Comparison of ENCODE assay signal across 11 cellular contexts in genomic region chr9:95078516-95078915, GRCh38.
DNase-seq lines count a peak whose midpoint lies in the region; ATAC-seq and TF ChIP-seq lines count a peak whose summit lies in the region.
"Had no signal": no experiment of that assay in that cellular context is flagged by ENCODE, and none has a peak within 500 bp of the region (broad histone marks: within the 10 kb centered on the region; RNA-seq: fewer than 3 reads in every experiment).

No MANE protein-coding gene starts in this region.

- H3K4me1 Mint-ChIP-seq in progenitor cell of endocrine pancreas (ENCODE audit: low read depth), result peaks cover 32% of the 10 kb centered on the region
- no peaks in the 10 kb centered on the region for H3K4me1 Mint-ChIP-seq in activated T-cell treated with anti-CD3 and anti-CD28 coated beads, Interleukin-2, amount 50 U/mL, for 72 hours (ENCODE audit: low read depth)
- H3K4me1 Mint-ChIP-seq: activated naive CD4-positive, alpha-beta T cell treated with anti-CD3 and anti-CD28 coated beads, Interleukin-2, amount 50 U/mL, for 24 hours; stimulated activated effector memory CD8-positive, alpha-beta T cell treated with anti-CD3 and anti-CD28 coated beads, Interleukin-12 subunit alpha, Interleukin-12 subunit beta, amount 100 ng/mL, for 72 hours had no signal

- H3K27ac ChIP-seq in cingulate gyrus (ENCODE audit: low read depth, low read length) (peak overlapping the region; percentile 99), uterus (peak overlapping the region; percentile 73)

- no peak overlapping the region for H3K4me3 ChIP-seq in uterus

- no peaks in the 10 kb centered on the region for H3K27me3 ChIP-seq in uterus

- TF ChIP-seq CTCF in progenitor cell of endocrine pancreas (IDR thresholded peaks at IDR 0.05; ENCODE audit: unreplicated experiment) (no peak), uterus (IDR thresholded peaks at IDR 0.05) (no peak)

- intact Hi-C loops in uterus (cut with DNase I; ENCODE audit: low total_unique reads), result no loop called here

- peaks cover 18% of the 10 kb centered on the region for H3K36me3 Mint-ChIP-seq in progenitor cell of endocrine pancreas (ENCODE audit: insufficient read depth)
- peaks cover 0 to 2% of the 10 kb centered on the region in 2 donors for H3K36me3 Mint-ChIP-seq in activated T-cell treated with anti-CD3 and anti-CD28 coated beads, Interleukin-2, amount 50 U/mL, for 72 hours (ENCODE audit: insufficient read depth in 2 of 2)
- H3K36me3 Mint-ChIP-seq: activated naive CD4-positive, alpha-beta T cell treated with anti-CD3 and anti-CD28 coated beads, Interleukin-2, amount 50 U/mL, for 24 hours had no signal

- no peak overlapping the region for H3K4me3 Mint-ChIP-seq in progenitor cell of endocrine pancreas (ENCODE audit: low read depth)
- no peak overlapping the region for H3K4me3 Mint-ChIP-seq in activated T-cell treated with anti-CD3 and anti-CD28 coated beads, Interleukin-2, amount 50 U/mL, for 72 hours
- H3K4me3 Mint-ChIP-seq: activated naive CD4-positive, alpha-beta T cell treated with anti-CD3 and anti-CD28 coated beads, Interleukin-2, amount 50 U/mL, for 24 hours; stimulated activated effector memory CD8-positive, alpha-beta T cell treated with anti-CD3 and anti-CD28 coated beads, Interleukin-12 subunit alpha, Interleukin-12 subunit beta, amount 100 ng/mL, for 72 hours had no signal

- no peaks in the 10 kb centered on the region for H3K36me3 ChIP-seq in uterus

- H3K4me1 ChIP-seq in uterus, result peaks cover 20 to 36% of the 10 kb centered on the region in 2 donors

- H3K9me3 ChIP-seq in uterus, result no peaks in the 10 kb centered on the region

- peak; percentile 53 for DNase-seq in islet precursor cell
- DNase-seq in progenitor cell of endocrine pancreas (ENCODE audit: low spot score, unreplicated experiment), result no peak
- DNase-seq in uterus, result peak in 1 of 2 donors; percentile 23
- no peak for DNase-seq in activated T-cell treated with anti-CD3 and anti-CD28 coated beads, Interleukin-2, amount 50 U/mL, for 72 hours
- DNase-seq: NCI-H446, RPMI8226 had no signal

- H3K27me3 Mint-ChIP-seq in progenitor cell of endocrine pancreas, result no peaks in the 10 kb centered on the region
- H3K27me3 Mint-ChIP-seq in activated T-cell treated with anti-CD3 and anti-CD28 coated beads, Interleukin-2, amount 50 U/mL, for 72 hours (ENCODE audit: low read depth), result no peaks in the 10 kb centered on the region
- H3K27me3 Mint-ChIP-seq: activated naive CD4-positive, alpha-beta T cell treated with anti-CD3 and anti-CD28 coated beads, Interleukin-2, amount 50 U/mL, for 24 hours had no signal

- ATAC-seq in esophagus mucosa (no peak), GM18873 (IDR thresholded peaks at IDR 0.05; ENCODE audit: low FRiP score, unreplicated experiment) (no peak)
- no peak for ATAC-seq in activated T-cell treated with anti-CD3 and anti-CD28 coated beads, Interleukin-2, amount 50 U/mL, for 72 hours (replicated peaks in 1 of 2)
- ATAC-seq: stimulated activated effector memory CD8-positive, alpha-beta T cell treated with anti-CD3 and anti-CD28 coated beads, Interleukin-12 subunit alpha, Interleukin-12 subunit beta, amount 100 ng/mL, for 72 hours had no signal

- no peak for TF ChIP-seq POLR2A in uterus (IDR thresholded peaks at IDR 0.05)

- H3K27ac Mint-ChIP-seq in progenitor cell of endocrine pancreas, result peak overlapping the region; percentile 80
- H3K27ac Mint-ChIP-seq in activated T-cell treated with anti-CD3 and anti-CD28 coated beads, Interleukin-2, amount 50 U/mL, for 72 hours, result no peak overlapping the region
- H3K27ac Mint-ChIP-seq: activated naive CD4-positive, alpha-beta T cell treated with anti-CD3 and anti-CD28 coated beads, Interleukin-2, amount 50 U/mL, for 24 hours; stimulated activated effector memory CD8-positive, alpha-beta T cell treated with anti-CD3 and anti-CD28 coated beads, Interleukin-12 subunit alpha, Interleukin-12 subunit beta, amount 100 ng/mL, for 72 hours had no signal

- H3K9me3 Mint-ChIP-seq in progenitor cell of endocrine pancreas (ENCODE audit: low read depth), result no peaks in the 10 kb centered on the region
- no peaks in the 10 kb centered on the region for H3K9me3 Mint-ChIP-seq in activated T-cell treated with anti-CD3 and anti-CD28 coated beads, Interleukin-2, amount 50 U/mL, for 72 hours
- H3K9me3 Mint-ChIP-seq: activated naive CD4-positive, alpha-beta T cell treated with anti-CD3 and anti-CD28 coated beads, Interleukin-2, amount 50 U/mL, for 24 hours; stimulated activated effector memory CD8-positive, alpha-beta T cell treated with anti-CD3 and anti-CD28 coated beads, Interleukin-12 subunit alpha, Interleukin-12 subunit beta, amount 100 ng/mL, for 72 hours had no signal
